Comparison of ENCODE assay signal across 10 cellular contexts in genomic region chr2:36376319-36376765, GRCh38. TPM values are rescaled to one million over a fixed set of nuclear protein-coding genes. Genes with fewer than 3 reads are reported as not detected.
DNase-seq lines count a peak whose midpoint lies in the region; ATAC-seq and TF ChIP-seq lines count a peak whose summit lies in the region.
"Had no signal": no experiment of that assay in that cellular context is flagged by ENCODE, and none has a peak within 500 bp of the region (broad histone marks: within the 10 kb centered on the region; RNA-seq: fewer than 3 reads in every experiment).

No MANE protein-coding gene starts in this region.

- TF ChIP-seq EP300 in tibial nerve (IDR thresholded peaks at IDR 0.05) = no peak

- TF ChIP-seq POLR2A in tibial nerve (IDR thresholded peaks at IDR 0.05) = no peak

- POLR2A ChIA-PET in activated CD8-positive, alpha-beta T cell treated with anti-CD3 and anti-CD28 coated beads, Interleukin-2, amount 10 ng/mL, durations not matched to agents 7 days and 5 days (lab: Charles Lee) = no interaction called here

- H3K36me3 Mint-ChIP-seq in brain = no peaks in the 10 kb centered on the region
- no peaks in the 10 kb centered on the region for H3K36me3 Mint-ChIP-seq in activated CD8-positive, alpha-beta T cell treated with anti-CD3 and anti-CD28 coated beads, Interleukin-2, amount 10 ng/mL, durations not matched to agents 7 days and 5 days (ENCODE audit: low read depth)
- H3K36me3 Mint-ChIP-seq: memory B cell had no signal

- H3K4me3 Mint-ChIP-seq in brain = peak overlapping the region in 3 of 5 experiments; percentile 16 to 38 (median 19)
- no peak overlapping the region for H3K4me3 Mint-ChIP-seq in activated CD8-positive, alpha-beta T cell treated with anti-CD3 and anti-CD28 coated beads, Interleukin-2, amount 10 ng/mL, durations not matched to agents 7 days and 5 days
- H3K4me3 Mint-ChIP-seq: memory B cell had no signal

- 16 to 27% methylated on average over 8 of the region's 8 CpGs for WGBS in tibial nerve, 2 donors

- ATAC-seq in left lobe of liver = peak; percentile 64
- ATAC-seq in activated CD8-positive, alpha-beta T cell treated with anti-CD3 and anti-CD28 coated beads, Interleukin-2, amount 10 ng/mL, durations not matched to agents 7 days and 5 days = no peak

- H3K4me1 Mint-ChIP-seq in brain = peaks cover 56% of the 10 kb centered on the region
- peaks cover 10% of the 10 kb centered on the region for H3K4me1 Mint-ChIP-seq in activated CD8-positive, alpha-beta T cell treated with anti-CD3 and anti-CD28 coated beads, Interleukin-2, amount 10 ng/mL, durations not matched to agents 7 days and 5 days (ENCODE audit: low read depth)

- H3K9me3 Mint-ChIP-seq in brain = no peaks in the 10 kb centered on the region
- no peaks in the 10 kb centered on the region for H3K9me3 Mint-ChIP-seq in activated CD8-positive, alpha-beta T cell treated with anti-CD3 and anti-CD28 coated beads, Interleukin-2, amount 10 ng/mL, durations not matched to agents 7 days and 5 days (ENCODE audit: insufficient read depth)
- H3K9me3 Mint-ChIP-seq: memory B cell had no signal

- no peaks in the 10 kb centered on the region for H3K27me3 Mint-ChIP-seq in brain
- H3K27me3 Mint-ChIP-seq in activated CD8-positive, alpha-beta T cell treated with anti-CD3 and anti-CD28 coated beads, Interleukin-2, amount 10 ng/mL, durations not matched to agents 7 days and 5 days (ENCODE audit: low read depth) = peaks cover under 1% of the 10 kb centered on the region

- H3K27ac ChIP-seq in tibial nerve = peak overlapping the region in 1 of 4 donors; percentile 8

- no peaks in the 10 kb centered on the region for H3K9me3 ChIP-seq in tibial nerve

- CTCF ChIA-PET in activated CD8-positive, alpha-beta T cell treated with anti-CD3 and anti-CD28 coated beads, Interleukin-2, amount 10 ng/mL, durations not matched to agents 7 days and 5 days (lab: Charles Lee) = interaction anchor here (0.8 kb wide), 1 partner anchor 16 kb away, joined by 3 read pairs; no protein-coding TSS in a partner anchor

- no peak overlapping the region for H3K4me3 ChIP-seq in tibial nerve

- H3K36me3 ChIP-seq in tibial nerve = no peaks in the 10 kb centered on the region

- H3K27me3 ChIP-seq in tibial nerve = no peaks in the 10 kb centered on the region

- H3K4me1 ChIP-seq in tibial nerve = peaks cover 5 to 80% (median 43%) of the 10 kb centered on the region in 4 donors

- no peak for TF ChIP-seq CTCF in brain (conservative IDR thresholded peaks at IDR 0.05)
- no peak for TF ChIP-seq CTCF in tibial nerve (IDR thresholded peaks at IDR 0.05)

- DNase-seq in DMS79 treated with DMSO at 0.1 percent for 48 hours (lab: John Stamatoyannopoulos, UW) (peak; percentile 23), DMS79 (lab: John Stamatoyannopoulos, UW) (no peak), left lobe of liver (ENCODE audit: low spot score) (peak; percentile 49), tibial nerve (ENCODE audit: low spot score in 2 of 2) (peak; percentile 65 to 80), islet precursor cell (no peak), ecto neural progenitor cell (ENCODE audit: low spot score) (no peak)
- DNase-seq in activated CD8-positive, alpha-beta T cell treated with anti-CD3 and anti-CD28 coated beads, Interleukin-2, amount 10 ng/mL, durations not matched to agents 7 days and 5 days = no peak
- DNase-seq: stimulated activated naive CD4-positive, alpha-beta T cell had no signal

- peak overlapping the region in 4 of 5 experiments; percentile 6 to 52 (median 30) for H3K27ac Mint-ChIP-seq in brain
- no peak overlapping the region for H3K27ac Mint-ChIP-seq in activated CD8-positive, alpha-beta T cell treated with anti-CD3 and anti-CD28 coated beads, Interleukin-2, amount 10 ng/mL, durations not matched to agents 7 days and 5 days
- H3K27ac Mint-ChIP-seq: memory B cell had no signal

RNA-seq across cellular contexts. Expression of gene CRIM1, which starts 20.8 kb away (rescaled TPM):
- polyA plus RNA-seq in brain (ENCODE audit: insufficient read depth, low read depth, low replicate concordance) = 6.9 TPM
- 7.1 TPM for total RNA-seq in left lobe of liver
- 100 to 1,000 TPM; 179 to 229 (median 188) TPM for total RNA-seq in tibial nerve
- 1 to 10 TPM; 3.7 to 4.4 TPM for total RNA-seq in activated CD8-positive, alpha-beta T cell treated with anti-CD3 and anti-CD28 coated beads, Interleukin-2, amount 10 ng/mL, durations not matched to agents 7 days and 5 days

Comparison
In these comparisons a context has a peak if more than half of its experiments do, and no peak if none do; other contexts are left out.
1. DNase-seq: peak in DMS79 treated with DMSO at 0.1 percent for 48 hours (single experiment), left lobe of liver (single experiment) and tibial nerve (2 of 2); none in DMS79 (single experiment), islet precursor cell (single experiment), activated CD8-positive, alpha-beta T cell treated with anti-CD3 and anti-CD28 coated beads, Interleukin-2, amount 10 ng/mL, durations not matched to agents 7 days and 5 days (single experiment) and ecto neural progenitor cell (single experiment).
2. RNA of gene CRIM1, which starts 20.8 kb away (total RNA-seq): 179 to 229 TPM in tibial nerve; 7.1 TPM in left lobe of liver (single experiment) and 3.7 to 4.4 TPM in activated CD8-positive, alpha-beta T cell treated with anti-CD3 and anti-CD28 coated beads, Interleukin-2, amount 10 ng/mL, durations not matched to agents 7 days and 5 days; every median in the first group is over 10 times any median in the second.